ENCODE assay signal across 31 cellular contexts in genomic region chr22:50167689-50168489, GRCh38. TPM values are rescaled to one million over a fixed set of nuclear protein-coding genes. Genes with fewer than 3 reads are reported as not detected.
DNase-seq lines count a peak whose midpoint lies in the region; ATAC-seq and TF ChIP-seq lines count a peak whose summit lies in the region.
"Had no signal": no experiment of that assay in that cellular context is flagged by ENCODE, and none has a peak within 500 bp of the region (broad histone marks: within the 10 kb centered on the region; RNA-seq: fewer than 3 reads in every experiment).

No MANE protein-coding gene starts in this region.

- H3K79me2 ChIP-seq in osteoblast (ENCODE audit: insufficient read depth, low read length), result no peaks in the 10 kb centered on the region

- DNase-seq in T-helper 1 cell (no peak), osteoblast (ENCODE audit: insufficient read length, low spot score, missing footprints) (peak; percentile 44), A172 (ENCODE audit: low spot score) (no peak), NCI-H2227 treated with DMSO at 0.1 percent for 48 hours (lab: John Stamatoyannopoulos, UW) (no peak)
- no peak for DNase-seq in central memory CD8-positive, alpha-beta T cell (ENCODE audit: low spot score in 2 of 2)
- DNase-seq: 8988T; activated CD4-positive, alpha-beta memory T cell treated with anti-CD3 and anti-CD28 coated beads, Interleukin-2, amount 10 ng/mL, durations not matched to agents 7 days and 5 days; activated effector memory CD4-positive, alpha-beta T cell treated with Interleukin-2 at 50 U/mL for 16 hours; CD4-positive, alpha-beta memory T cell; DMS 273 treated with DMSO at 0.1 percent for 48 hours; hypothalamus; mucosa of descending colon; NCI-H1436 treated with DMSO at 0.1 percent for 48 hours; NCI-H2081 treated with DMSO at 0.1 percent for 48 hours; NCI-H345; PC-9; SK-N-SH; T-helper 2 cell; testis; uterus had no signal

- no peaks in the 10 kb centered on the region for H3K4me1 Mint-ChIP-seq in T-helper 1 cell treated with Interleukin-12 subunit alpha and Interleukin-12 subunit beta and Interleukin-4 antibody, amounts not matched to agents 30 μg/mL and 1 μg/mL, for 36 hours (ENCODE audit: low read depth)
- H3K4me1 Mint-ChIP-seq in central memory CD8-positive, alpha-beta T cell, result peaks cover 7% of the 10 kb centered on the region

- H3K27ac ChIP-seq in HEK293 (ENCODE audit: extremely low read depth, low read depth, low read length) (no peak overlapping the region), osteoblast (ENCODE audit: low read depth, low read length) (no peak overlapping the region)
- H3K27ac ChIP-seq: pancreas, PC-9, testis, uterus had no signal

- no peaks in the 10 kb centered on the region for H3K4me1 ChIP-seq in HEK293 (ENCODE audit: control insufficient read depth, insufficient read depth, low read length)
- no peaks in the 10 kb centered on the region for H3K4me1 ChIP-seq in osteoblast (ENCODE audit: insufficient read depth, low read length)
- H3K4me1 ChIP-seq: HAP-1, pancreas had no signal

- H4K20me1 ChIP-seq in osteoblast (ENCODE audit: insufficient read depth, low read length), result no peaks in the 10 kb centered on the region

- peak overlapping the region; percentile 38 for H3K4me3 Mint-ChIP-seq in T-helper 1 cell treated with Interleukin-12 subunit alpha and Interleukin-12 subunit beta and Interleukin-4 antibody, amounts not matched to agents 30 μg/mL and 1 μg/mL, for 36 hours
- peak overlapping the region; percentile 72 for H3K4me3 Mint-ChIP-seq in central memory CD8-positive, alpha-beta T cell

- peaks cover 2% of the 10 kb centered on the region for H3K36me3 Mint-ChIP-seq in T-helper 1 cell treated with Interleukin-12 subunit alpha and Interleukin-12 subunit beta and Interleukin-4 antibody, amounts not matched to agents 30 μg/mL and 1 μg/mL, for 36 hours (ENCODE audit: low read depth)
- H3K36me3 Mint-ChIP-seq in central memory CD8-positive, alpha-beta T cell (ENCODE audit: insufficient read depth), result peaks cover 4% of the 10 kb centered on the region
- H3K36me3 Mint-ChIP-seq: CD4-positive, alpha-beta memory T cell; natural killer cell treated with Interleukin-12 subunit alpha and Interleukin-12 subunit beta and Interleukin-15 and Interleukin-18, amount 100 ng/mL, for 72 hours had no signal

- H2AFZ ChIP-seq in osteoblast (ENCODE audit: low read length), result no peak overlapping the region
- H2AFZ ChIP-seq: PC-9 had no signal

- H3K36me3 ChIP-seq in HEK293 (ENCODE audit: control insufficient read depth in 2 of 2, insufficient read depth in 1 of 2, low read length in 2 of 2) (no peaks in the 10 kb centered on the region), osteoblast (ENCODE audit: insufficient read depth, low read length) (no peaks in the 10 kb centered on the region)
- H3K36me3 ChIP-seq: HAP-1, pancreas, uterus had no signal

- CTCF ChIA-PET in HEK293 (lab: Yijun Ruan, JAX), result interaction anchor here (0.6 kb wide), 1 partner anchor 318 kb away, joined by 4 read pairs; the partner anchor contains the start of gene MIOX

- H3K4me2 ChIP-seq in osteoblast (ENCODE audit: insufficient read depth, low read length), result no peak overlapping the region
- H3K4me2 ChIP-seq: PC-9, SK-N-SH, smooth muscle cell had no signal

- no peaks in the 10 kb centered on the region for H3K9me3 Mint-ChIP-seq in T-helper 1 cell treated with Interleukin-12 subunit alpha and Interleukin-12 subunit beta and Interleukin-4 antibody, amounts not matched to agents 30 μg/mL and 1 μg/mL, for 36 hours
- H3K9me3 Mint-ChIP-seq in central memory CD8-positive, alpha-beta T cell, result no peaks in the 10 kb centered on the region
- H3K9me3 Mint-ChIP-seq: activated CD4-positive, alpha-beta memory T cell treated with anti-CD3 and anti-CD28 coated beads, Interleukin-2, amount 10 ng/mL, durations not matched to agents 7 days and 5 days; natural killer cell treated with Interleukin-12 subunit alpha and Interleukin-12 subunit beta and Interleukin-15 and Interleukin-18, amount 100 ng/mL, for 72 hours; stimulated activated naive CD8-positive, alpha-beta T cell treated with anti-CD3 and anti-CD28 coated beads, Interleukin-15, Interleukin-2, amounts not matched to agents 100 ng/mL and 50 ng/mL, for 24 hours had no signal

- POLR2A ChIA-PET in HEK293 (lab: Yijun Ruan, JAX), result no interaction called here

- no peaks in the 10 kb centered on the region for H3K9me3 ChIP-seq in HEK293 (ENCODE audit: control insufficient read depth, insufficient read depth, low read depth, low read length)
- H3K9me3 ChIP-seq in osteoblast (ENCODE audit: low read depth, low read length), result no peaks in the 10 kb centered on the region
- H3K9me3 ChIP-seq: HAP-1, mucosa of descending colon, pancreas, SK-N-SH, testis, uterus had no signal

- peaks cover 41% of the 10 kb centered on the region for H3K27me3 Mint-ChIP-seq in T-helper 1 cell treated with Interleukin-12 subunit alpha and Interleukin-12 subunit beta and Interleukin-4 antibody, amounts not matched to agents 30 μg/mL and 1 μg/mL, for 36 hours (ENCODE audit: low read depth)
- H3K27me3 Mint-ChIP-seq in central memory CD8-positive, alpha-beta T cell, result peaks cover 57% of the 10 kb centered on the region

- no peak overlapping the region for H3K27ac Mint-ChIP-seq in T-helper 1 cell treated with Interleukin-12 subunit alpha and Interleukin-12 subunit beta and Interleukin-4 antibody, amounts not matched to agents 30 μg/mL and 1 μg/mL, for 36 hours
- H3K27ac Mint-ChIP-seq in central memory CD8-positive, alpha-beta T cell (ENCODE audit: low read depth), result no peak overlapping the region
- H3K27ac Mint-ChIP-seq: activated CD4-positive, alpha-beta memory T cell treated with anti-CD3 and anti-CD28 coated beads, Interleukin-2, amount 10 ng/mL, durations not matched to agents 7 days and 5 days had no signal

- peaks cover 14% of the 10 kb centered on the region for H3K27me3 ChIP-seq in osteoblast (ENCODE audit: insufficient read depth, low read length)
- H3K27me3 ChIP-seq: pancreas, testis had no signal

- TF ChIP-seq CTCF in HEK293 (tag by site-specific recombination; IDR thresholded peaks at IDR 0.05) (no peak), osteoblast (IDR thresholded peaks at IDR 0.05; ENCODE audit: extremely low read depth, low read depth, low read length) (no peak)

- no peak for ATAC-seq in central memory CD8-positive, alpha-beta T cell (replicated peaks; ENCODE audit: extremely low read depth, poor library complexity, severe bottlenecking)
- ATAC-seq in GM18520 (IDR thresholded peaks at IDR 0.05; ENCODE audit: unreplicated experiment), result no peak
- ATAC-seq: HepG2; mucosa of descending colon; natural killer cell treated with Interleukin-12 subunit alpha and Interleukin-12 subunit beta and Interleukin-15 and Interleukin-18, amount 100 ng/mL, for 72 hours; pancreas; Right ventricle myocardium inferior had no signal

- no peak overlapping the region for H3K4me3 ChIP-seq in HEK293 (ENCODE audit: low read depth, low read length)
- no peak overlapping the region for H3K4me3 ChIP-seq in osteoblast (ENCODE audit: insufficient read depth, low read length)
- H3K4me3 ChIP-seq: HAP-1, lung, mucosa of descending colon, pancreas, PC-9, smooth muscle cell, testis, uterus had no signal

TF ChIP-seq in HEK293, 187 proteins besides CTCF, POLR2A, EP300 and RAD21:
- TF ChIP-seq ZBTB10 (tag by site-specific recombination; IDR thresholded peaks at IDR 0.05) (peak; percentile 45; the same call in 1 of the 2 replicates), KLF10 (tag by site-specific recombination; IDR thresholded peaks at IDR 0.05) (no peak), PRDM4 (tag by site-specific recombination; IDR thresholded peaks at IDR 0.05) (no peak)
TF ChIP-seq in HEK293: peak in this region for 1.

RNA-seq across cellular contexts. Expression of gene PANX2, which starts 2.6 kb away (rescaled TPM):
- total RNA-seq in osteoblast, result under 0.01 and 0.29 TPM in 2 replicates
- 1.4 and 1.5 TPM in 2 replicates for total RNA-seq in A172 (2014; rRNA removed; shearing (Covaris generic))
- total RNA-seq: CD4-positive, alpha-beta memory T cell had no signal

RNA-seq across cellular contexts. Expression of gene TRABD, which starts 17.8 kb away (rescaled TPM):
- total RNA-seq in osteoblast, result 13.6 and 13.8 TPM in 2 replicates
- 18.9 and 19.2 TPM in 2 replicates for total RNA-seq in A172 (2014; rRNA removed; shearing (Covaris generic))

RNA-seq across cellular contexts. Expression of gene SELENOO, which starts 32.9 kb away (rescaled TPM):
- total RNA-seq in osteoblast, result 13.0 and 15.6 TPM in 2 replicates
- 8.0 and 9.5 TPM in 2 replicates for total RNA-seq in A172 (2014; rRNA removed; shearing (Covaris generic))
